In genomic region chr12:114789276-114789675, GRCh38 we compare ENCODE assay signal across 29 cellular contexts.
DNase-seq lines count a peak whose midpoint lies in the region; ATAC-seq lines count a peak whose summit lies in the region.
"Had no signal": no experiment of that assay in that cellular context is flagged by ENCODE, and none has a peak within 500 bp of the region (broad histone marks: within the 10 kb centered on the region; RNA-seq: fewer than 3 reads in every experiment).

No MANE protein-coding gene starts in this region.

- H3K23ac ChIP-seq in trophoblast cell (ENCODE audit: low read length) = no peak overlapping the region

- H3K9ac ChIP-seq in trophoblast cell (ENCODE audit: low read length) = no peak overlapping the region
- H3K9ac ChIP-seq: BLaER1; BLaER1 treated with 17β-estradiol and CSF1 and Interleukin-3, amounts not matched to agents 10 nM and 100 nM had no signal

- H2AK5ac ChIP-seq in trophoblast cell (ENCODE audit: low read length) = no peak overlapping the region

- H3K36me3 ChIP-seq in trophoblast cell (ENCODE audit: control insufficient read depth in 1 of 2, insufficient read depth in 2 of 2, low read length in 2 of 2) = no peaks in the 10 kb centered on the region
- H3K36me3 ChIP-seq: BE2C; BLaER1; BLaER1 treated with 17β-estradiol and CSF1 and Interleukin-3, amounts not matched to agents 10 nM and 100 nM had no signal

- H3K27me3 ChIP-seq in trophoblast cell (ENCODE audit: insufficient read depth, low read length) = no peaks in the 10 kb centered on the region
- H3K27me3 ChIP-seq: BE2C; BLaER1; BLaER1 treated with 17β-estradiol and CSF1 and Interleukin-3, amounts not matched to agents 10 nM and 100 nM had no signal

- H3K4me3 ChIP-seq in trophoblast cell (ENCODE audit: low read depth, low read length) = no peak overlapping the region
- H3K4me3 ChIP-seq: A549; BLaER1; BLaER1 treated with 17β-estradiol and CSF1 and Interleukin-3, amounts not matched to agents 10 nM and 100 nM had no signal

- H3K14ac ChIP-seq in trophoblast cell (ENCODE audit: low read length) = no peak overlapping the region

- no CpG with 5 or more reads among the region's 3 CpGs for WGBS in trophoblast cell (ENCODE audit: extremely low coverage, insufficient coverage, insufficient read length)

- no peak overlapping the region for H4K12ac ChIP-seq in trophoblast cell (ENCODE audit: low read depth, low read length)

- H3K18ac ChIP-seq in trophoblast cell (ENCODE audit: low read length) = no peak overlapping the region

- H2BK12ac ChIP-seq in trophoblast cell (ENCODE audit: low read length) = peak overlapping the region; percentile 68

- H3K4me1 ChIP-seq in trophoblast cell (ENCODE audit: control insufficient read depth in 1 of 2, insufficient read depth in 2 of 2, low read length in 2 of 2) = peaks cover 0 to 2% of the 10 kb centered on the region in 2 experiments
- H3K4me1 ChIP-seq: A549; BE2C; BLaER1; BLaER1 treated with 17β-estradiol and CSF1 and Interleukin-3, amounts not matched to agents 10 nM and 100 nM had no signal

- DNase-seq in mesenteric fat pad (ENCODE audit: low spot score) (peak; percentile 33), trophoblast cell (peak; percentile 72 to 79)
- DNase-seq: 8988T; ACHN; AML-193; BE2C; C1 segment of cervical spinal cord; Caco-2; Calu3; CD4-positive, alpha-beta memory T cell; CD4-positive, alpha-beta T cell; CD4-positive, CD25-positive, alpha-beta regulatory T cell; CD8-positive, alpha-beta memory T cell; CD8-positive, alpha-beta T cell; COR-L47; DMS 273 treated with DMSO at 0.1 percent for 48 hours; DMS153; DMS53; DMS79; DMS79 treated with DMSO at 0.1 percent for 48 hours; DND-41; EL had no signal

- H3K4me2 ChIP-seq in trophoblast cell (ENCODE audit: low read length) = no peak overlapping the region
- H3K4me2 ChIP-seq: A549; BLaER1; BLaER1 treated with 17β-estradiol and CSF1 and Interleukin-3, amounts not matched to agents 10 nM and 100 nM had no signal

- H4K8ac ChIP-seq in trophoblast cell (ENCODE audit: low read depth, low read length) = peak overlapping the region; percentile 41

- no peak for ATAC-seq in GM21390 (IDR thresholded peaks at IDR 0.05; ENCODE audit: unreplicated experiment)
- ATAC-seq in HG02938 (IDR thresholded peaks at IDR 0.05; ENCODE audit: unreplicated experiment) = no peak
- ATAC-seq: A549; CD8-positive, alpha-beta T cell had no signal

- H2BK5ac ChIP-seq in trophoblast cell (ENCODE audit: low read depth, low read length, poor library complexity) = no peak overlapping the region

- H3K79me2 ChIP-seq in trophoblast cell (ENCODE audit: control insufficient read depth, insufficient read depth, low read length, poor library complexity) = no peaks in the 10 kb centered on the region

- H4K91ac ChIP-seq in trophoblast cell (ENCODE audit: low read depth, low read length) = no peak overlapping the region

- no peaks in the 10 kb centered on the region for H3K9me3 ChIP-seq in trophoblast cell (ENCODE audit: insufficient read depth, low read depth, low read length)
- H3K9me3 ChIP-seq: A549; BE2C; BLaER1; BLaER1 treated with 17β-estradiol and CSF1 and Interleukin-3, amounts not matched to agents 10 nM and 100 nM; Caco-2 had no signal

- H2AFZ ChIP-seq in trophoblast cell (ENCODE audit: insufficient read depth, low read length, poor library complexity) = no peak overlapping the region

- no peak overlapping the region for H3K4ac ChIP-seq in trophoblast cell (ENCODE audit: low read depth, low read length)

- H3K27ac ChIP-seq in trophoblast cell (ENCODE audit: low read depth, low read length) = no peak overlapping the region
- H3K27ac ChIP-seq: 22Rv1; A549; BLaER1; BLaER1 treated with 17β-estradiol and CSF1 and Interleukin-3, amounts not matched to agents 10 nM and 100 nM; C4-2B had no signal

- peak overlapping the region; percentile 46 for H2BK120ac ChIP-seq in trophoblast cell (ENCODE audit: insufficient read depth, low read length, poor library complexity)

- H3K79me1 ChIP-seq in trophoblast cell (ENCODE audit: low read length) = peaks cover 11% of the 10 kb centered on the region
